9 cellular contexts compared by ENCODE assay signal in the genomic region with DNA sequence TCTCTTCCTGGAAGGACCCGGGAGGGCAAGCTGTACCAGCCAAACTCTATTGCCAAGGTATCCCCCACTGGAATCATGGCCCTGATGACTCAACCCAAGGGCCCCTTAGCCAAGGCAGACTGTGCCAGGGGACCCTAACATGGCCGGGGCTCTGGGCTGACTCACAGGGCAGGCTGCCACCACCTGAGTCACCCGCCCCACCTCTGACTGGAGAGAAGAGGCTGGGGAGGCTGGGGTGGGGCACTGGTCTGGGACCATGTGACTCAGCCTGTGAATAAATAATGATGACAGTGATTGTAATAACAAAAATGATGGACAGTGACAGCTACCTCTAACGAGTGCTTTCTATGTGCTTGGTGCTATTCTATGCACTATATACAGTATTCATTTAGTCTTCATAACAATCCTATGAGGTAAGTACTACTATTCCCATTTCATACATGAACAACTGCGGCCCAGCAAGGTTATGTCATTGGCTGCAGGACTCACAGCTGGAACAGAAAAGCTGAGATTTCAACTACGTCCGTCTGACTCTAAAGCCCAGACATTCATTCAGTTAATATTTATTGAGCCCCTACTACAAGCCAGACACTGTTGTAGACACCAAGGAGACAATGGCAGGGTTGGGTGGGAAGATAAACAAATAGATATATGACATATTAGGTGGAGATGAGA.
DNase-seq lines count a peak whose midpoint lies in the region; ATAC-seq lines count a peak whose summit lies in the region.
"Had no signal": no experiment of that assay in that cellular context is flagged by ENCODE, and none has a peak within 500 bp of the region (broad histone marks: within the 10 kb centered on the region; RNA-seq: fewer than 3 reads in every experiment).

No MANE protein-coding gene starts in this region.

- H3K4me3 Mint-ChIP-seq in activated naive CD4-positive, alpha-beta T cell treated with anti-CD3 and anti-CD28 coated beads, Interleukin-2, amount 10 ng/mL, durations not matched to agents 7 days and 5 days, result no peak overlapping the region
- no peak overlapping the region for H3K4me3 Mint-ChIP-seq in stimulated activated effector memory CD8-positive, alpha-beta T cell treated with anti-CD3 and anti-CD28 coated beads, Interleukin-12 subunit alpha, Interleukin-12 subunit beta, amount 100 ng/mL, for 72 hours

- no peaks in the 10 kb centered on the region for H3K36me3 ChIP-seq in ACC112 (ENCODE audit: insufficient read depth, low read length)

- peaks cover 4% of the 10 kb centered on the region for H3K27me3 Mint-ChIP-seq in activated naive CD4-positive, alpha-beta T cell treated with anti-CD3 and anti-CD28 coated beads, Interleukin-2, amount 10 ng/mL, durations not matched to agents 7 days and 5 days

- H3K4me1 Mint-ChIP-seq in activated naive CD4-positive, alpha-beta T cell treated with anti-CD3 and anti-CD28 coated beads, Interleukin-2, amount 10 ng/mL, durations not matched to agents 7 days and 5 days, result no peaks in the 10 kb centered on the region
- no peaks in the 10 kb centered on the region for H3K4me1 Mint-ChIP-seq in stimulated activated effector memory CD8-positive, alpha-beta T cell treated with anti-CD3 and anti-CD28 coated beads, Interleukin-12 subunit alpha, Interleukin-12 subunit beta, amount 100 ng/mL, for 72 hours

- H3K27ac ChIP-seq in ACC112 (ENCODE audit: low read depth, low read length), result peak overlapping the region; percentile 41

- CTCF ChIA-PET in activated naive CD4-positive, alpha-beta T cell treated with anti-CD3 and anti-CD28 coated beads, Interleukin-2, amount 10 ng/mL, durations not matched to agents 7 days and 5 days (lab: Charles Lee), result no interaction called here

- H3K27ac Mint-ChIP-seq in activated naive CD4-positive, alpha-beta T cell treated with anti-CD3 and anti-CD28 coated beads, Interleukin-2, amount 10 ng/mL, durations not matched to agents 7 days and 5 days, result no peak overlapping the region
- H3K27ac Mint-ChIP-seq in stimulated activated effector memory CD8-positive, alpha-beta T cell treated with anti-CD3 and anti-CD28 coated beads, Interleukin-12 subunit alpha, Interleukin-12 subunit beta, amount 100 ng/mL, for 72 hours, result no peak overlapping the region

- no peaks in the 10 kb centered on the region for H3K79me2 ChIP-seq in ACC112 (ENCODE audit: control insufficient read depth, insufficient read depth, low read length, unreplicated experiment)

- H3K4me1 ChIP-seq in ACC112 (ENCODE audit: control insufficient read depth, insufficient read depth, low read length, unreplicated experiment), result peaks cover 19% of the 10 kb centered on the region

- ATAC-seq in stimulated activated effector memory CD8-positive, alpha-beta T cell treated with anti-CD3 and anti-CD28 coated beads, Interleukin-12 subunit alpha, Interleukin-12 subunit beta, amount 100 ng/mL, for 72 hours, result no peak

- no peaks in the 10 kb centered on the region for H3K9me3 Mint-ChIP-seq in activated naive CD4-positive, alpha-beta T cell treated with anti-CD3 and anti-CD28 coated beads, Interleukin-2, amount 10 ng/mL, durations not matched to agents 7 days and 5 days
- no peaks in the 10 kb centered on the region for H3K9me3 Mint-ChIP-seq in stimulated activated effector memory CD8-positive, alpha-beta T cell treated with anti-CD3 and anti-CD28 coated beads, Interleukin-12 subunit alpha, Interleukin-12 subunit beta, amount 100 ng/mL, for 72 hours

- DNase-seq in LHCN-M2 (ENCODE audit: low read depth) (peak; percentile 95), dedifferentiated amniotic fluid mesenchymal stem cell (ENCODE audit: extremely low spot score) (peak; percentile 26), lung microvascular endothelial cell (ENCODE audit: low read depth in 2 of 2) (peak; percentile 28 to 71), SKM-1 (lab: John Stamatoyannopoulos, UW; ENCODE audit: unreplicated experiment) (no peak)
- DNase-seq in activated T-cell treated with anti-CD3 and anti-CD28 coated beads, Interleukin-2, amount 50 U/mL, for 1 hour, result no peak
- no peak for DNase-seq in activated naive CD4-positive, alpha-beta T cell treated with anti-CD3 and anti-CD28 coated beads, Interleukin-2, amount 10 ng/mL, durations not matched to agents 7 days and 5 days
- DNase-seq in stimulated activated effector memory CD8-positive, alpha-beta T cell treated with anti-CD3 and anti-CD28 coated beads, Interleukin-12 subunit alpha, Interleukin-12 subunit beta, amount 100 ng/mL, for 72 hours (ENCODE audit: low spot score in 2 of 2), result no peak
- DNase-seq: COR-L47 had no signal

- no peaks in the 10 kb centered on the region for H3K27me3 ChIP-seq in ACC112 (ENCODE audit: insufficient read depth, low read length)

- no peak overlapping the region; the same call in 1 of the 2 replicates for H3K4me3 ChIP-seq in ACC112 (ENCODE audit: low read depth, low read length)

- no peak overlapping the region for H2AFZ ChIP-seq in ACC112 (ENCODE audit: low read length, unreplicated experiment)

- H3K36me3 Mint-ChIP-seq in activated naive CD4-positive, alpha-beta T cell treated with anti-CD3 and anti-CD28 coated beads, Interleukin-2, amount 10 ng/mL, durations not matched to agents 7 days and 5 days, result no peaks in the 10 kb centered on the region
- H3K36me3 Mint-ChIP-seq in stimulated activated effector memory CD8-positive, alpha-beta T cell treated with anti-CD3 and anti-CD28 coated beads, Interleukin-12 subunit alpha, Interleukin-12 subunit beta, amount 100 ng/mL, for 72 hours, result no peaks in the 10 kb centered on the region

Comparison
In these comparisons a context has a peak if more than half of its experiments do, and no peak if none do; other contexts are left out.
1. DNase-seq: peak in LHCN-M2 (single experiment), dedifferentiated amniotic fluid mesenchymal stem cell (single experiment) and lung microvascular endothelial cell (2 of 2); none in activated T-cell treated with anti-CD3 and anti-CD28 coated beads, Interleukin-2, amount 50 U/mL, for 1 hour (single experiment), SKM-1 (single experiment), activated naive CD4-positive, alpha-beta T cell treated with anti-CD3 and anti-CD28 coated beads, Interleukin-2, amount 10 ng/mL, durations not matched to agents 7 days and 5 days (single experiment) and stimulated activated effector memory CD8-positive, alpha-beta T cell treated with anti-CD3 and anti-CD28 coated beads, Interleukin-12 subunit alpha, Interleukin-12 subunit beta, amount 100 ng/mL, for 72 hours (0 of 2).